In the genomic region with DNA sequence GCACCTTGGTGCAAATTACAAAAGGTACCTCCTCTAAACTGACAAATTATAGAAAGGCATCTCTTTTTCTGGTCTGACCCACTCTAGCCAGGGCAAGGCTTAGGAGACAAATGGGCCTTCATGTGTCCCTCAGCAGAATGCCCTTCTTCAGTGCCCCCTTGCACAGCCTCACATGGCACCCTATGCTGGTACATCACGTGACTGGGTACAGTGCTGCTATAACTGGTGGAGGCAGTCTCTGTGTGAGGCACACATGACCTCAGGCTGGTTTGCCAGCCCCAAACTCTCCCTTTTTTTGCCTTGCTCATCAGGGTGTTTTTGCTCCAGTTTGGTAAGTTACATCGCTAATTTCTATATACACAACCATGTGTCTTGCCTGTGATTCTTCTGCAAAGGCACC, we compare ENCODE assay signal across 21 cellular contexts. TPM values are rescaled to one million over a fixed set of nuclear protein-coding genes. Genes with fewer than 3 reads are reported as not detected.
"Had no signal": no experiment of that assay in that cellular context is flagged by ENCODE, and none has a peak within 500 bp of the region (broad histone marks: within the 10 kb centered on the region; RNA-seq: fewer than 3 reads in every experiment).

No MANE protein-coding gene starts in this region.

- H3K4me1 Mint-ChIP-seq: stimulated activated naive CD8-positive, alpha-beta T cell treated with anti-CD3 and anti-CD28 coated beads, Interleukin-15, amount 100 ng/mL, for 72 hours had no signal

- H3K27ac ChIP-seq: brain microvascular endothelial cell, hepatocyte, neutrophil, SJSA1 had no signal

- H3K9me3 Mint-ChIP-seq: activated naive CD4-positive, alpha-beta T cell treated with anti-CD3 and anti-CD28 coated beads, Interleukin-2, amount 50 U/mL, for 24 hours; activated T-cell treated with anti-CD3 and anti-CD28 coated beads, Interleukin-2, amount 50 U/mL, for 24 hours; stimulated activated naive CD8-positive, alpha-beta T cell treated with anti-CD3 and anti-CD28 coated beads, Interleukin-15, amount 100 ng/mL, for 72 hours had no signal

- H3K79me2 ChIP-seq: hepatocyte had no signal

- H3K9me3 ChIP-seq: neutrophil, SJSA1, tibial nerve had no signal

- DNase-seq: activated CD4-positive, alpha-beta T cell treated with anti-CD3 and anti-CD28 coated beads for 1 hour; activated CD4-positive, alpha-beta T cell treated with anti-CD3 and anti-CD28 coated beads, Interleukin-2, amount 50 U/mL, for 48 hours; activated CD8-positive, alpha-beta memory T cell treated with anti-CD3 and anti-CD28 coated beads, Interleukin-2, amount 10 ng/mL, durations not matched to agents 7 days and 5 days; activated effector memory CD4-positive, alpha-beta T cell treated with Interleukin-2 at 50 U/mL for 16 hours; activated T-cell treated with anti-CD3 and anti-CD28 coated beads, Interleukin-2, amount 50 U/mL, for 24 hours; amniotic stem cell; foreskin melanocyte; kidney; midbrain; naive thymus-derived CD4-positive, alpha-beta T cell; stimulated activated CD4-positive, alpha-beta T cell treated with anti-CD3 and anti-CD28 coated beads, Interleukin-4, amount 100 ng/mL, for 24 hours; stimulated activated naive CD8-positive, alpha-beta T cell treated with anti-CD3 and anti-CD28 coated beads, Interleukin-15, amount 100 ng/mL, for 72 hours; T-helper 9 cell had no signal

- H3K27me3 Mint-ChIP-seq: activated naive CD4-positive, alpha-beta T cell treated with anti-CD3 and anti-CD28 coated beads, Interleukin-2, amount 50 U/mL, for 24 hours had no signal

- H3K36me3 Mint-ChIP-seq: activated CD8-positive, alpha-beta memory T cell treated with anti-CD3 and anti-CD28 coated beads, Interleukin-2, amount 10 ng/mL, durations not matched to agents 7 days and 5 days; activated naive CD4-positive, alpha-beta T cell treated with anti-CD3 and anti-CD28 coated beads, Interleukin-2, amount 50 U/mL, for 24 hours had no signal

- H3K27me3 ChIP-seq: brain microvascular endothelial cell, dorsolateral prefrontal cortex, hepatocyte, SJSA1, tibial nerve had no signal

- H3K4me3 Mint-ChIP-seq: activated CD8-positive, alpha-beta memory T cell treated with anti-CD3 and anti-CD28 coated beads, Interleukin-2, amount 10 ng/mL, durations not matched to agents 7 days and 5 days; activated naive CD4-positive, alpha-beta T cell treated with anti-CD3 and anti-CD28 coated beads, Interleukin-2, amount 50 U/mL, for 24 hours; activated T-cell treated with anti-CD3 and anti-CD28 coated beads, Interleukin-2, amount 50 U/mL, for 24 hours; naive thymus-derived CD4-positive, alpha-beta T cell; stimulated activated naive CD8-positive, alpha-beta T cell treated with anti-CD3 and anti-CD28 coated beads, Interleukin-15, amount 100 ng/mL, for 72 hours had no signal

- H3K4me2 ChIP-seq: hepatocyte had no signal

- H3K27ac Mint-ChIP-seq: activated CD8-positive, alpha-beta memory T cell treated with anti-CD3 and anti-CD28 coated beads, Interleukin-2, amount 10 ng/mL, durations not matched to agents 7 days and 5 days; activated naive CD4-positive, alpha-beta T cell treated with anti-CD3 and anti-CD28 coated beads, Interleukin-2, amount 50 U/mL, for 24 hours; activated T-cell treated with anti-CD3 and anti-CD28 coated beads, Interleukin-2, amount 50 U/mL, for 24 hours; naive thymus-derived CD4-positive, alpha-beta T cell had no signal

- H2AFZ ChIP-seq: hepatocyte had no signal

- ATAC-seq: activated CD8-positive, alpha-beta memory T cell treated with anti-CD3 and anti-CD28 coated beads, Interleukin-2, amount 10 ng/mL, durations not matched to agents 7 days and 5 days; esophagus mucosa; naive thymus-derived CD4-positive, alpha-beta T cell; stimulated activated naive CD8-positive, alpha-beta T cell treated with anti-CD3 and anti-CD28 coated beads, Interleukin-15, amount 100 ng/mL, for 72 hours had no signal

- H3K4me3 ChIP-seq: hepatocyte, SJSA1 had no signal

- H3K36me3 ChIP-seq: brain microvascular endothelial cell, neutrophil, SJSA1 had no signal

RNA-seq across cellular contexts. Expression of a gene that starts 3.1 kb away (rescaled TPM):
- total RNA-seq: activated CD8-positive, alpha-beta memory T cell treated with anti-CD3 and anti-CD28 coated beads, Interleukin-2, amount 10 ng/mL, durations not matched to agents 7 days and 5 days had no signal
- polyA plus RNA-seq: naive thymus-derived CD4-positive, alpha-beta T cell had no signal
